21 cellular contexts compared by ENCODE assay signal in genomic region chr11:33984682-33985389, GRCh38.
A peak's percentile ranks its signal among the peaks of the same experiment; 100 is the strongest.
DNase-seq lines count a peak whose midpoint lies in the region; ATAC-seq and TF ChIP-seq lines count a peak whose summit lies in the region.
"Had no signal": no experiment of that assay in that cellular context is flagged by ENCODE, and none has a peak within 500 bp of the region (broad histone marks: within the 10 kb centered on the region; RNA-seq: fewer than 3 reads in every experiment).

No MANE protein-coding gene starts in this region.

- no peak for DNase-seq in activated CD8-positive, alpha-beta T cell treated with anti-CD3 and anti-CD28 coated beads for 36 hours
- DNase-seq in activated CD8-positive, alpha-beta T cell treated with anti-CD3 and anti-CD28 coated beads, Interleukin-2, amount 10 ng/mL, durations not matched to agents 7 days and 5 days: no peak
- peak; percentile 32 for DNase-seq in NCI-H69 (lab: John Stamatoyannopoulos, UW)
- DNase-seq in cardiac fibroblast (ENCODE audit: low read depth in 2 of 2): peak in 1 of 2 donors; percentile 6
- DNase-seq in middle frontal gyrus (ENCODE audit: extremely low spot score, low spot score): no peak
- no peak for DNase-seq in midbrain (lab: John Stamatoyannopoulos, UW)
- no peak for DNase-seq in NCI-H524 (lab: John Stamatoyannopoulos, UW)
- DNase-seq: ACHN; activated CD8-positive, alpha-beta memory T cell treated with anti-CD3 and anti-CD28 coated beads, Interleukin-2, amount 10 ng/mL, durations not matched to agents 7 days and 5 days; activated naive CD4-positive, alpha-beta T cell treated with anti-CD3 and anti-CD28 coated beads, Interleukin-2, amount 50 U/mL, for 16 hours; caudate nucleus; DMS 273 treated with DMSO at 0.1 percent for 48 hours; glutamatergic neuron; mucosa of descending colon; NCI-H1694 treated with DMSO at 0.1 percent for 48 hours; NCI-H524 treated with DMSO at 0.1 percent for 48 hours; SHP77; stimulated activated CD4-positive, alpha-beta T cell treated with anti-CD3 and anti-CD28 coated beads, Interleukin-15, amount 100 ng/mL, for 24 hours; substantia nigra had no signal

- CTCF ChIA-PET in activated CD8-positive, alpha-beta T cell treated with anti-CD3 and anti-CD28 coated beads for 36 hours (lab: Charles Lee): interaction anchor here (1.1 kb wide), 1 partner anchor 12 kb away, joined by 3 read pairs; no protein-coding TSS in a partner anchor
- CTCF ChIA-PET in activated CD8-positive, alpha-beta T cell treated with anti-CD3 and anti-CD28 coated beads, Interleukin-2, amount 10 ng/mL, durations not matched to agents 7 days and 5 days (lab: Charles Lee): interaction anchor here (0.6 to 1.1 kb wide), 2 partner anchors 32 to 127 kb away, joined by 3 to 4 read pairs; no protein-coding TSS in a partner anchor

- no peak overlapping the region for H3K27ac Mint-ChIP-seq in activated CD8-positive, alpha-beta T cell treated with anti-CD3 and anti-CD28 coated beads for 36 hours
- no peak overlapping the region for H3K27ac Mint-ChIP-seq in activated CD8-positive, alpha-beta T cell treated with anti-CD3 and anti-CD28 coated beads, Interleukin-2, amount 10 ng/mL, durations not matched to agents 7 days and 5 days
- H3K27ac Mint-ChIP-seq: activated CD8-positive, alpha-beta memory T cell treated with anti-CD3 and anti-CD28 coated beads, Interleukin-2, amount 10 ng/mL, durations not matched to agents 7 days and 5 days; progenitor cell of endocrine pancreas had no signal

- intact Hi-C loops in activated CD8-positive, alpha-beta T cell treated with anti-CD3 and anti-CD28 coated beads for 36 hours (cut with micrococcal nuclease): no loop called here

- POLR2A ChIA-PET in activated CD8-positive, alpha-beta T cell treated with anti-CD3 and anti-CD28 coated beads for 36 hours (lab: Charles Lee): no interaction called here
- POLR2A ChIA-PET in activated CD8-positive, alpha-beta T cell treated with anti-CD3 and anti-CD28 coated beads, Interleukin-2, amount 10 ng/mL, durations not matched to agents 7 days and 5 days (lab: Charles Lee): no interaction called here

- no peaks in the 10 kb centered on the region for H3K9me3 Mint-ChIP-seq in activated CD8-positive, alpha-beta T cell treated with anti-CD3 and anti-CD28 coated beads for 36 hours
- no peaks in the 10 kb centered on the region for H3K9me3 Mint-ChIP-seq in activated CD8-positive, alpha-beta T cell treated with anti-CD3 and anti-CD28 coated beads, Interleukin-2, amount 10 ng/mL, durations not matched to agents 7 days and 5 days (ENCODE audit: insufficient read depth)

- ATAC-seq in activated CD8-positive, alpha-beta T cell treated with anti-CD3 and anti-CD28 coated beads for 36 hours: no peak
- ATAC-seq in activated CD8-positive, alpha-beta T cell treated with anti-CD3 and anti-CD28 coated beads, Interleukin-2, amount 10 ng/mL, durations not matched to agents 7 days and 5 days: no peak
- no peak for ATAC-seq in GM21723 (IDR thresholded peaks at IDR 0.05; ENCODE audit: unreplicated experiment)
- ATAC-seq: activated CD8-positive, alpha-beta memory T cell treated with anti-CD3 and anti-CD28 coated beads, Interleukin-2, amount 10 ng/mL, durations not matched to agents 7 days and 5 days; mucosa of descending colon had no signal

- TF ChIP-seq CTCF in activated CD8-positive, alpha-beta T cell treated with anti-CD3 and anti-CD28 coated beads for 36 hours (IDR thresholded peaks at IDR 0.05): peak; percentile 24
- peak; percentile 29 for TF ChIP-seq CTCF in cardiac fibroblast (IDR thresholded peaks at IDR 0.05; ENCODE audit: low read depth, low read length)

- H3K27me3 Mint-ChIP-seq in activated CD8-positive, alpha-beta T cell treated with anti-CD3 and anti-CD28 coated beads for 36 hours: peaks cover 12% of the 10 kb centered on the region
- peaks cover 12% of the 10 kb centered on the region for H3K27me3 Mint-ChIP-seq in activated CD8-positive, alpha-beta T cell treated with anti-CD3 and anti-CD28 coated beads, Interleukin-2, amount 10 ng/mL, durations not matched to agents 7 days and 5 days (ENCODE audit: low read depth)

- no peaks in the 10 kb centered on the region for H3K4me1 Mint-ChIP-seq in activated CD8-positive, alpha-beta T cell treated with anti-CD3 and anti-CD28 coated beads for 36 hours (ENCODE audit: low read depth)
- H3K4me1 Mint-ChIP-seq in activated CD8-positive, alpha-beta T cell treated with anti-CD3 and anti-CD28 coated beads, Interleukin-2, amount 10 ng/mL, durations not matched to agents 7 days and 5 days (ENCODE audit: low read depth): no peaks in the 10 kb centered on the region
- H3K4me1 Mint-ChIP-seq: activated CD8-positive, alpha-beta memory T cell treated with anti-CD3 and anti-CD28 coated beads, Interleukin-2, amount 10 ng/mL, durations not matched to agents 7 days and 5 days had no signal

- no peaks in the 10 kb centered on the region for H3K36me3 Mint-ChIP-seq in activated CD8-positive, alpha-beta T cell treated with anti-CD3 and anti-CD28 coated beads for 36 hours (ENCODE audit: low read depth)
- no peaks in the 10 kb centered on the region for H3K36me3 Mint-ChIP-seq in activated CD8-positive, alpha-beta T cell treated with anti-CD3 and anti-CD28 coated beads, Interleukin-2, amount 10 ng/mL, durations not matched to agents 7 days and 5 days (ENCODE audit: low read depth)
- H3K36me3 Mint-ChIP-seq: activated CD8-positive, alpha-beta memory T cell treated with anti-CD3 and anti-CD28 coated beads, Interleukin-2, amount 10 ng/mL, durations not matched to agents 7 days and 5 days had no signal

- no peak overlapping the region for H3K4me3 Mint-ChIP-seq in activated CD8-positive, alpha-beta T cell treated with anti-CD3 and anti-CD28 coated beads for 36 hours
- no peak overlapping the region for H3K4me3 Mint-ChIP-seq in activated CD8-positive, alpha-beta T cell treated with anti-CD3 and anti-CD28 coated beads, Interleukin-2, amount 10 ng/mL, durations not matched to agents 7 days and 5 days
- H3K4me3 Mint-ChIP-seq: activated CD8-positive, alpha-beta memory T cell treated with anti-CD3 and anti-CD28 coated beads, Interleukin-2, amount 10 ng/mL, durations not matched to agents 7 days and 5 days had no signal

- H3K4me3 ChIP-seq in cardiac fibroblast (replicated peaks in 1 of 2; ENCODE audit: low read depth in 2 of 2, low read length in 2 of 2): no peak overlapping the region
- H3K4me3 ChIP-seq: mucosa of descending colon had no signal
